11 cellular contexts compared by ENCODE assay signal in the genomic region with DNA sequence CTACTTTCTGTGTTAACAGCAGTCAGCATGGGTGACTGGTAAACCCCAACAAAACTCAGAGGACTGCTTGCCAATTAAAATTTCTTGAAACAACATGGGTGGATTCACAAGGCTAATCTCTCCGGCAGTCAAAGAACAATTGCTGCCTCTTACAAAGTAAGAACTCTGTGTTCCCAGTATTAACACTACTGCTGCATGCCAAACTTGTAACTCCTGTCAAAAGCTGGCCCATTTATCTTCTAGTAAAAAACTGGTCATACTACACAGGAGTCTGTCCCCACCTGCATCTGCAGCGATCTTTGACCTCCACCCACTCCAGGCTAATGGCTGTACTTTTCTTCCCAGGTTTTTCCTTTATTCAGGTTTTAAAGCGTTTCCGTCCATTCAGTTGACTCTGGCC. TPM values are rescaled to one million over a fixed set of nuclear protein-coding genes. Genes with fewer than 3 reads are reported as not detected.
DNase-seq lines count a peak whose midpoint lies in the region; ATAC-seq and TF ChIP-seq lines count a peak whose summit lies in the region.
"Had no signal": no experiment of that assay in that cellular context is flagged by ENCODE, and none has a peak within 500 bp of the region (broad histone marks: within the 10 kb centered on the region; RNA-seq: fewer than 3 reads in every experiment).

No MANE protein-coding gene starts in this region.

- peaks cover 33% of the 10 kb centered on the region for H3K4me1 ChIP-seq in DOHH2 (ENCODE audit: control insufficient read depth, low read length)
- H3K4me1 ChIP-seq in OCI-LY1 (ENCODE audit: insufficient read depth, low read length, severe bottlenecking), result peaks cover 43% of the 10 kb centered on the region
- H3K4me1 ChIP-seq in naive thymus-derived CD4-positive, alpha-beta T cell (ENCODE audit: control insufficient read depth in 2 of 2, insufficient read depth in 2 of 2, low read length in 2 of 2), result no peaks in the 10 kb centered on the region

- H3K4me1 Mint-ChIP-seq in progenitor cell of endocrine pancreas (ENCODE audit: low read depth) (peaks cover 19% of the 10 kb centered on the region), nephron progenitor cell (peaks cover 23% of the 10 kb centered on the region)
- H3K4me1 Mint-ChIP-seq in naive thymus-derived CD4-positive, alpha-beta T cell, result peaks cover 2 to 8% (median 5%) of the 10 kb centered on the region in 7 donors

- H3K27ac ChIP-seq in DOHH2 (ENCODE audit: low read depth, low read length), result no peak overlapping the region
- H3K27ac ChIP-seq in OCI-LY1 (ENCODE audit: low read depth, low read length, poor library complexity, severe bottlenecking), result peak overlapping the region; percentile 75
- H3K27ac ChIP-seq in naive thymus-derived CD4-positive, alpha-beta T cell (ENCODE audit: low read depth, low read length), result no peak overlapping the region
- H3K27ac ChIP-seq: epithelial cell of prostate had no signal

- POLR2A ChIA-PET in naive thymus-derived CD4-positive, alpha-beta T cell (lab: Charles Lee), result no interaction called here

- CTCF ChIA-PET in naive thymus-derived CD4-positive, alpha-beta T cell (lab: Charles Lee), result no interaction called here

- H3F3A ChIP-seq in DOHH2 (ENCODE audit: control insufficient read depth, insufficient read depth), result peaks cover 7% of the 10 kb centered on the region; the same call in 1 of the 2 replicates
- no peaks in the 10 kb centered on the region for H3F3A ChIP-seq in OCI-LY1 (ENCODE audit: insufficient read depth, low read length)

- DNase-seq in fibroblast of pulmonary artery (ENCODE audit: low read depth) (peak; percentile 25), progenitor cell of endocrine pancreas (ENCODE audit: low spot score, unreplicated experiment) (no peak), mucosa of gallbladder (ENCODE audit: low spot score) (no peak), ecto neural progenitor cell (ENCODE audit: low spot score) (no peak), nephron progenitor cell (no peak)
- no peak for DNase-seq in naive thymus-derived CD4-positive, alpha-beta T cell

- ATAC-seq in naive thymus-derived CD4-positive, alpha-beta T cell, result no peak

- H3K27me3 Mint-ChIP-seq in progenitor cell of endocrine pancreas (no peaks in the 10 kb centered on the region), nephron progenitor cell (ENCODE audit: low read depth, poor library complexity) (peaks cover 10% of the 10 kb centered on the region)
- H3K27me3 Mint-ChIP-seq in naive thymus-derived CD4-positive, alpha-beta T cell, result peaks cover 0 to 7% (median 0%) of the 10 kb centered on the region in 5 donors
- H3K27me3 Mint-ChIP-seq: activated naive CD8-positive, alpha-beta T cell treated with anti-CD3 and anti-CD28 coated beads, Interleukin-2, amount 10 ng/mL, durations not matched to agents 7 days and 5 days had no signal

- H3K4me3 ChIP-seq in DOHH2 (ENCODE audit: low read length) (peak overlapping the region; percentile 76), OCI-LY1 (ENCODE audit: low read depth, low read length, poor library complexity, severe bottlenecking) (no peak overlapping the region), fibroblast of pulmonary artery (replicated peaks; ENCODE audit: low read depth, low read length) (no peak overlapping the region)
- no peak overlapping the region for H3K4me3 ChIP-seq in naive thymus-derived CD4-positive, alpha-beta T cell (ENCODE audit: low read length)

- no peaks in the 10 kb centered on the region for H3K9me2 ChIP-seq in DOHH2 (replicated peaks; ENCODE audit: control insufficient read depth, low read length)
- H3K9me2 ChIP-seq in OCI-LY1 (ENCODE audit: low read depth, low read length), result no peaks in the 10 kb centered on the region

- H3K36me3 Mint-ChIP-seq in progenitor cell of endocrine pancreas (ENCODE audit: insufficient read depth) (no peaks in the 10 kb centered on the region), nephron progenitor cell (ENCODE audit: low read depth) (peaks cover 8% of the 10 kb centered on the region)
- no peaks in the 10 kb centered on the region for H3K36me3 Mint-ChIP-seq in naive thymus-derived CD4-positive, alpha-beta T cell
- H3K36me3 Mint-ChIP-seq: activated naive CD8-positive, alpha-beta T cell treated with anti-CD3 and anti-CD28 coated beads, Interleukin-2, amount 10 ng/mL, durations not matched to agents 7 days and 5 days had no signal

- H3K36me3 ChIP-seq in DOHH2 (ENCODE audit: control insufficient read depth, low read length) (no peaks in the 10 kb centered on the region), OCI-LY1 (ENCODE audit: insufficient read depth, low read length) (no peaks in the 10 kb centered on the region)
- H3K36me3 ChIP-seq in naive thymus-derived CD4-positive, alpha-beta T cell (ENCODE audit: control insufficient read depth in 2 of 3, insufficient read depth in 3 of 3, low read length in 3 of 3), result no peaks in the 10 kb centered on the region

- no peaks in the 10 kb centered on the region for H3K27me3 ChIP-seq in DOHH2 (ENCODE audit: control insufficient read depth, low read length)
- no peaks in the 10 kb centered on the region for H3K27me3 ChIP-seq in OCI-LY1 (ENCODE audit: insufficient read depth, low read length)
- H3K27me3 ChIP-seq in naive thymus-derived CD4-positive, alpha-beta T cell (ENCODE audit: control insufficient read depth in 2 of 2, insufficient read depth in 2 of 2, low read length in 2 of 2), result no peaks in the 10 kb centered on the region

- peak overlapping the region; percentile 6; the same call in 1 of the 2 replicates for H3K9ac ChIP-seq in OCI-LY1 (ENCODE audit: low read length)

- H2AFZ ChIP-seq in OCI-LY1 (ENCODE audit: low read length), result no peak overlapping the region

- H3K4me2 ChIP-seq in DOHH2 (ENCODE audit: low read length) (peak overlapping the region; percentile 85), OCI-LY1 (ENCODE audit: low read length) (peak overlapping the region; percentile 50; the same call in 1 of the 2 replicates)

- no peaks in the 10 kb centered on the region for H3K9me3 ChIP-seq in DOHH2 (ENCODE audit: control insufficient read depth, insufficient read depth, low read length)
- no peaks in the 10 kb centered on the region for H3K9me3 ChIP-seq in OCI-LY1 (ENCODE audit: low read length)
- no peaks in the 10 kb centered on the region for H3K9me3 ChIP-seq in naive thymus-derived CD4-positive, alpha-beta T cell (ENCODE audit: control insufficient read depth in 2 of 3, low read length in 3 of 3)

- peaks cover 8% of the 10 kb centered on the region for H3K9me3 Mint-ChIP-seq in progenitor cell of endocrine pancreas (ENCODE audit: low read depth)
- peaks cover 21% of the 10 kb centered on the region for H3K9me3 Mint-ChIP-seq in nephron progenitor cell
- no peaks in the 10 kb centered on the region for H3K9me3 Mint-ChIP-seq in naive thymus-derived CD4-positive, alpha-beta T cell
- H3K9me3 Mint-ChIP-seq: activated naive CD8-positive, alpha-beta T cell treated with anti-CD3 and anti-CD28 coated beads, Interleukin-2, amount 10 ng/mL, durations not matched to agents 7 days and 5 days; activated T-cell treated with anti-CD3 and anti-CD28 coated beads, Interleukin-2, amount 50 U/mL, for 4 hours had no signal

- intact Hi-C loops in naive thymus-derived CD4-positive, alpha-beta T cell (cut with micrococcal nuclease), result loop anchor here (1.0 to 5.0 kb wide), 7 partner anchors 9 to 375 kb away; a partner anchor contains a TSS

- H3K4me3 Mint-ChIP-seq in progenitor cell of endocrine pancreas (ENCODE audit: low read depth), result no peak overlapping the region
- H3K4me3 Mint-ChIP-seq in nephron progenitor cell, result no peak overlapping the region
- no peak overlapping the region for H3K4me3 Mint-ChIP-seq in naive thymus-derived CD4-positive, alpha-beta T cell
- H3K4me3 Mint-ChIP-seq: activated naive CD8-positive, alpha-beta T cell treated with anti-CD3 and anti-CD28 coated beads, Interleukin-2, amount 10 ng/mL, durations not matched to agents 7 days and 5 days; activated T-cell treated with anti-CD3 and anti-CD28 coated beads, Interleukin-2, amount 50 U/mL, for 4 hours had no signal

- H3K79me2 ChIP-seq in DOHH2 (ENCODE audit: control insufficient read depth, low read length) (no peaks in the 10 kb centered on the region), OCI-LY1 (ENCODE audit: insufficient read depth, low read length) (no peaks in the 10 kb centered on the region)

- TF ChIP-seq CTCF in DOHH2 (IDR thresholded peaks at IDR 0.05; ENCODE audit: low read depth, low read length, poor library complexity, severe bottlenecking) (no peak), OCI-LY1 (IDR thresholded peaks at IDR 0.05; ENCODE audit: low read length) (no peak), fibroblast of pulmonary artery (IDR thresholded peaks at IDR 0.05; ENCODE audit: low read length, missing control alignments) (no peak), progenitor cell of endocrine pancreas (IDR thresholded peaks at IDR 0.05; ENCODE audit: unreplicated experiment) (no peak), nephron progenitor cell (IDR thresholded peaks at IDR 0.05) (no peak)

- peak overlapping the region; percentile 75 for H3K27ac Mint-ChIP-seq in progenitor cell of endocrine pancreas
- no peak overlapping the region for H3K27ac Mint-ChIP-seq in nephron progenitor cell
- no peak overlapping the region for H3K27ac Mint-ChIP-seq in naive thymus-derived CD4-positive, alpha-beta T cell
- H3K27ac Mint-ChIP-seq: activated naive CD8-positive, alpha-beta T cell treated with anti-CD3 and anti-CD28 coated beads, Interleukin-2, amount 10 ng/mL, durations not matched to agents 7 days and 5 days had no signal

- H4K20me1 ChIP-seq in DOHH2 (ENCODE audit: control insufficient read depth, insufficient read depth, low read depth, low read length), result no peaks in the 10 kb centered on the region
- H4K20me1 ChIP-seq in OCI-LY1 (ENCODE audit: insufficient read depth, low read length), result no peaks in the 10 kb centered on the region

RNA-seq across cellular contexts. Expression of a gene that starts 8.7 kb away (rescaled TPM):
- total RNA-seq in progenitor cell of endocrine pancreas (28.5 and 30.4 TPM in 2 replicates), mucosa of gallbladder (10.0 TPM)
- 10 to 100 TPM; 37.7 to 64.0 (median 40.2) TPM for total RNA-seq in naive thymus-derived CD4-positive, alpha-beta T cell
- 1 to 10 TPM; 5.1 to 9.2 TPM for polyA plus RNA-seq in naive thymus-derived CD4-positive, alpha-beta T cell

RNA-seq across cellular contexts. Expression of a gene that starts 8.9 kb away (rescaled TPM):
- total RNA-seq in progenitor cell of endocrine pancreas, result not detected in 2 replicates
- total RNA-seq in mucosa of gallbladder, result not detected
- under 1 TPM in 1 of 5 experiments, not detected in 4; 0.54 TPM for total RNA-seq in naive thymus-derived CD4-positive, alpha-beta T cell
- polyA plus RNA-seq in naive thymus-derived CD4-positive, alpha-beta T cell, result not detected
- total RNA-seq: activated naive CD8-positive, alpha-beta T cell treated with anti-CD3 and anti-CD28 coated beads, Interleukin-2, amount 10 ng/mL, durations not matched to agents 7 days and 5 days; activated T-cell treated with anti-CD3 and anti-CD28 coated beads, Interleukin-2, amount 50 U/mL, for 4 hours had no signal

RNA-seq across cellular contexts. Expression of a gene that starts 44.0 kb away (rescaled TPM):
- total RNA-seq in progenitor cell of endocrine pancreas, result 20.5 and 24.5 TPM in 2 replicates
- 0.66 TPM for total RNA-seq in mucosa of gallbladder
- 10 to 100 TPM in 1 of 5 experiments, under 1 TPM in 1, not detected in 3; 0.61 to 20.7 TPM for total RNA-seq in naive thymus-derived CD4-positive, alpha-beta T cell
- not detected for polyA plus RNA-seq in naive thymus-derived CD4-positive, alpha-beta T cell
